In genomic region chr3:45817788-45818523, GRCh38 we compare ENCODE assay signal across 8 cellular contexts. TPM values are rescaled to one million over a fixed set of nuclear protein-coding genes. Genes with fewer than 3 reads are reported as not detected.
DNase-seq lines count a peak whose midpoint lies in the region; ATAC-seq and TF ChIP-seq lines count a peak whose summit lies in the region.

No MANE protein-coding gene starts in this region.

- H3K9ac ChIP-seq in mammary epithelial cell (ENCODE audit: insufficient read depth, low read length), result no peak overlapping the region

- CTCF ChIA-PET in mammary epithelial cell (lab: Charles Lee; ENCODE audit: low non-redundant PET), result interaction anchor here (0.6 kb wide), 2 partner anchors 57 to 261 kb away, joined by 3 to 6 read pairs; no protein-coding TSS in a partner anchor
- CTCF ChIA-PET in activated CD4-positive, alpha-beta memory T cell treated with anti-CD3 and anti-CD28 coated beads, Interleukin-2, amount 10 ng/mL, durations not matched to agents 7 days and 5 days (lab: Charles Lee), result interaction anchor here (0.9 kb wide), 1 partner anchor 43 kb away, joined by 5 read pairs; no protein-coding TSS in a partner anchor

- H3K4me3 ChIP-seq in mammary epithelial cell (replicated peaks in 1 of 3; ENCODE audit: insufficient read depth in 1 of 3, low read depth in 2 of 3, low read length in 3 of 3), result no peak overlapping the region

- no peaks in the 10 kb centered on the region for H3K36me3 ChIP-seq in mammary epithelial cell (ENCODE audit: insufficient read depth, low read length)

- TF ChIP-seq CTCF in mammary epithelial cell (conservative IDR thresholded peaks at IDR 0.05 in 1 of 2, IDR thresholded peaks at IDR 0.05 in 1 of 2; ENCODE audit: extremely low read depth in 1 of 2, insufficient read depth in 1 of 2, low read depth in 1 of 2, low read length in 2 of 2) (no peak), omental fat pad (IDR thresholded peaks at IDR 0.05) (no peak)

- H3K9me3 Mint-ChIP-seq in activated CD4-positive, alpha-beta memory T cell treated with anti-CD3 and anti-CD28 coated beads, Interleukin-2, amount 10 ng/mL, durations not matched to agents 7 days and 5 days, result no peaks in the 10 kb centered on the region

- POLR2A ChIA-PET in activated CD4-positive, alpha-beta memory T cell treated with anti-CD3 and anti-CD28 coated beads, Interleukin-2, amount 10 ng/mL, durations not matched to agents 7 days and 5 days (lab: Charles Lee), result no interaction called here

- H3K9me3 ChIP-seq in mammary epithelial cell (replicated peaks; ENCODE audit: insufficient read depth, low read length), result no peaks in the 10 kb centered on the region

- H3K79me2 ChIP-seq in mammary epithelial cell (ENCODE audit: insufficient read depth, low read length), result no peaks in the 10 kb centered on the region

- H3K4me1 Mint-ChIP-seq in activated CD4-positive, alpha-beta memory T cell treated with anti-CD3 and anti-CD28 coated beads, Interleukin-2, amount 10 ng/mL, durations not matched to agents 7 days and 5 days, result peaks cover 8% of the 10 kb centered on the region

- no peaks in the 10 kb centered on the region for H3K27me3 ChIP-seq in mammary epithelial cell (ENCODE audit: insufficient read depth, low read length)

- ATAC-seq in omental fat pad (ENCODE audit: low FRiP score), result peak; percentile 83

- DNase-seq in DMS153 treated with DMSO at 0.1 percent for 48 hours (lab: John Stamatoyannopoulos, UW; ENCODE audit: unreplicated experiment) (peak; percentile 33), NCI-H1436 treated with DMSO at 0.1 percent for 48 hours (lab: John Stamatoyannopoulos, UW) (peak; percentile 12), mammary epithelial cell (peak; percentile 97), omental fat pad (ENCODE audit: low spot score) (no peak), T-helper 1 cell (no peak), iPS-NIHi7 (ENCODE audit: extremely low spot score) (no peak), OCI-M1 (lab: John Stamatoyannopoulos, UW) (no peak)
- DNase-seq in activated CD4-positive, alpha-beta memory T cell treated with anti-CD3 and anti-CD28 coated beads, Interleukin-2, amount 10 ng/mL, durations not matched to agents 7 days and 5 days, result no peak

- in situ Hi-C loops in mammary epithelial cell (cut with MboI; ENCODE audit: low sequenced_read_pairs in 2 of 2), result no loop called here

- BruUV-seq in mammary epithelial cell (replicated peaks; lab: Mats Ljungman, UMichigan), result no TSS peak

- no peaks in the 10 kb centered on the region for H4K20me1 ChIP-seq in mammary epithelial cell (ENCODE audit: insufficient read depth, low read length)

- peaks cover 34% of the 10 kb centered on the region for H3K4me1 ChIP-seq in mammary epithelial cell (ENCODE audit: insufficient read depth, low read length)

- no peak overlapping the region for H2AFZ ChIP-seq in mammary epithelial cell (ENCODE audit: low read depth, low read length)

- no peak overlapping the region for H3K4me3 Mint-ChIP-seq in activated CD4-positive, alpha-beta memory T cell treated with anti-CD3 and anti-CD28 coated beads, Interleukin-2, amount 10 ng/mL, durations not matched to agents 7 days and 5 days

- H3K27ac ChIP-seq in mammary epithelial cell (ENCODE audit: insufficient read depth, low read depth, low read length), result peak overlapping the region; percentile 41

- intact Hi-C loops in mammary epithelial cell (cut with micrococcal nuclease), result no loop called here

- no peak overlapping the region for H3K27ac Mint-ChIP-seq in activated CD4-positive, alpha-beta memory T cell treated with anti-CD3 and anti-CD28 coated beads, Interleukin-2, amount 10 ng/mL, durations not matched to agents 7 days and 5 days

- peaks cover 4% of the 10 kb centered on the region for H3K27me3 Mint-ChIP-seq in activated CD4-positive, alpha-beta memory T cell treated with anti-CD3 and anti-CD28 coated beads, Interleukin-2, amount 10 ng/mL, durations not matched to agents 7 days and 5 days

- dilution Hi-C loops in mammary epithelial cell (cut with HindIII; ENCODE audit: low sequenced_read_pairs), result no loop called here

- WGBS in mammary epithelial cell (ENCODE audit: low coverage, missing lambda C conversion rate), result 2% methylated on average over 6 of the region's 6 CpGs

- no peaks in the 10 kb centered on the region for H3K36me3 Mint-ChIP-seq in activated CD4-positive, alpha-beta memory T cell treated with anti-CD3 and anti-CD28 coated beads, Interleukin-2, amount 10 ng/mL, durations not matched to agents 7 days and 5 days (ENCODE audit: low read depth)

- peak overlapping the region; percentile 44 for H3K4me2 ChIP-seq in mammary epithelial cell (ENCODE audit: insufficient read depth, low read depth, low read length)

RNA-seq across cellular contexts. Expression of gene SLC6A20, which starts 21.6 kb away (rescaled TPM):
- total RNA-seq in mammary epithelial cell, result 1 to 10 TPM in 1 of 2 donors, not detected in 1; 1.7 TPM
- 0.02 TPM for polyA plus RNA-seq in mammary epithelial cell
- polyA minus RNA-seq in mammary epithelial cell, result not detected
- under 1 TPM in 3 of 4 donors, not detected in 1; 0.09 to 0.72 (median 0.38) TPM for total RNA-seq in omental fat pad
- total RNA-seq in activated CD4-positive, alpha-beta memory T cell treated with anti-CD3 and anti-CD28 coated beads, Interleukin-2, amount 10 ng/mL, durations not matched to agents 7 days and 5 days, result not detected

RNA-seq across cellular contexts. Expression of gene LZTFL1, which starts 24.0 kb away (rescaled TPM):
- 10 to 100 TPM; 13.1 to 13.7 TPM for total RNA-seq in mammary epithelial cell
- polyA plus RNA-seq in mammary epithelial cell, result 15.6 TPM
- 45.0 TPM for polyA minus RNA-seq in mammary epithelial cell
- 10 to 100 TPM; 14.7 to 20.1 (median 16.1) TPM for total RNA-seq in omental fat pad
- 1 to 10 TPM; 7.9 to 8.4 TPM for total RNA-seq in activated CD4-positive, alpha-beta memory T cell treated with anti-CD3 and anti-CD28 coated beads, Interleukin-2, amount 10 ng/mL, durations not matched to agents 7 days and 5 days

Comparison
In these comparisons a context has a peak if more than half of its experiments do, and no peak if none do; other contexts are left out.
1. DNase-seq: peak in DMS153 treated with DMSO at 0.1 percent for 48 hours (single experiment), NCI-H1436 treated with DMSO at 0.1 percent for 48 hours (single experiment) and mammary epithelial cell (single experiment); none in omental fat pad (single experiment), activated CD4-positive, alpha-beta memory T cell treated with anti-CD3 and anti-CD28 coated beads, Interleukin-2, amount 10 ng/mL, durations not matched to agents 7 days and 5 days (single experiment), T-helper 1 cell (0 of 5), iPS-NIHi7 (single experiment) and OCI-M1 (single experiment).